11 cellular contexts compared by ENCODE assay signal in the genomic region with DNA sequence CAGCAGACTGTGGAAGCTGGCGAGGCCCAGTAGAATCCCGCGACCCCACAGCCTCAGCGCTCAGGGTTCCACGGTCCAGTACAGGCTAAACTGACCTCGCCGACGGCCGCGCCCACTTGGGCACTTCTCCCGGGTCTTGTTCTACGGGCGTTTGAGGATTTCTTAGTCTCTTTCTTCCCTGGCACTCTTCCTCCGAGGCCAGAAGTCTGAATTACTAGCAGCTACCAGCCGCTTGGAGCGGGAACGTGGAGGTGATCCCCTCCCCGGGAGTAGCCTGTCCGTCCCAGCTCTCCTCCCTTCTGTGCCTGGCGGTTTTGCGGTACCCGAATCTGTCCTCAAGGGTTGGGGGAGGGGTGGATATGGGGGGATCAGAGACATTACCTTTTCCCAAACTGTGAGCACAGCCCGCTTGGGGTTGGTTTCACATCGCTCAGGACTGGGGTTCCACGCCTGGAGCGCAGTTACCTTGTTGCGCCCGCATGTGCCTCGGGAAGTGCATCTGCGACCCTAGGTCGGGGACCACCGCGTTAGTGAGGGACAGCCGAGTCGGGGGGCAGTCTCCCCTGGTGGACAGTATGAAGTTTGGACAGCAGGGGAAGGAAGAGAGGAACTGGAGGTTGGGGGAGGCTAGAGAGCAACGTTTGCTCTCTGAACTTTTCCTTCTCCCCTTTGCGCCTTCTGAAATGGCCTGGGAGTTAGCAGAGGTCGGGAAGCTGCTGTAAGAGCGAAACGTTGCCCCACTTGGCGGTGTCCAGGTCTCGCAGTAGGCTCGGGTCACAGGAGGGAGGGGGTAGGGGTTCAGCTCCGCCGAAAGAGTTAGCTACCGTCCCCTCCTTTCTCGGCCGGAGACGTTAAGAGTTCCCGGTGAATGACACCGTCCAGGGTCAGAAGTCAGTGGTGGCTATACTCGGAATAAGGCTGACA.
DNase-seq lines count a peak whose midpoint lies in the region; ATAC-seq, FAIRE-seq and TF ChIP-seq lines count a peak whose summit lies in the region.
"Had no signal": no experiment of that assay in that cellular context is flagged by ENCODE, and none has a peak within 500 bp of the region (broad histone marks: within the 10 kb centered on the region; RNA-seq: fewer than 3 reads in every experiment).

No MANE protein-coding gene starts in this region.

- ATAC-seq in Right ventricle myocardium inferior (peak; percentile 27), left ventricle myocardium superior (no peak), HG03025 (IDR thresholded peaks at IDR 0.05; ENCODE audit: low FRiP score, unreplicated experiment) (no peak)

- H2AFZ ChIP-seq in keratinocyte (ENCODE audit: control insufficient read depth, low read length), result no peak overlapping the region

- DNase-seq in Right ventricle myocardium inferior (ENCODE audit: missing footprints) (no peak), left ventricle myocardium superior (no peak), ascending aorta (ENCODE audit: low spot score in 2 of 2) (no peak), keratinocyte (ENCODE audit: low read depth, low spot score) (no peak), GM19240 (ENCODE audit: insufficient read length, low spot score) (no peak)
- DNase-seq in stimulated activated CD4-positive, alpha-beta T cell treated with anti-CD3 and anti-CD28 coated beads, Interleukin-4, amount 100 ng/mL, for 24 hours, result no peak
- DNase-seq: Karpas-422; stimulated activated CD4-positive, alpha-beta T cell treated with anti-CD3 and anti-CD28 coated beads, Interleukin-4, amount 100 ng/mL, for 1 hour had no signal

- peaks cover 41% of the 10 kb centered on the region for H3K27me3 ChIP-seq in ascending aorta
- peaks cover 84% of the 10 kb centered on the region for H3K27me3 ChIP-seq in keratinocyte (ENCODE audit: control insufficient read depth, extremely low read depth, insufficient read depth, low read length)

- intact Hi-C loops in Right ventricle myocardium inferior (cut with DNase I), result loop anchor here (2.0 kb wide), 1 partner anchor 911 kb away; no protein-coding TSS in a partner anchor
- intact Hi-C loops in left ventricle myocardium superior (cut with micrococcal nuclease), result no loop called here
- intact Hi-C loops in ascending aorta (cut with DNase I), result no loop called here

- H3K9me1 ChIP-seq in keratinocyte (ENCODE audit: control insufficient read depth, extremely low read depth, insufficient read depth, low read length), result no peaks in the 10 kb centered on the region

- H3K4me2 ChIP-seq in keratinocyte (ENCODE audit: control insufficient read depth, extremely low read depth, insufficient read depth, low read depth, low read length), result peak overlapping the region; percentile 18

- H4K20me1 ChIP-seq in keratinocyte (ENCODE audit: control insufficient read depth, extremely low read depth, insufficient read depth, low read length), result no peaks in the 10 kb centered on the region

- TF ChIP-seq CTCF in ascending aorta (IDR thresholded peaks at IDR 0.05), result no peak
- TF ChIP-seq CTCF in keratinocyte (optimal IDR thresholded peaks at IDR 0.05 in 1 of 3, IDR thresholded peaks at IDR 0.05 in 1 of 3, conservative IDR thresholded peaks at IDR 0.05 in 1 of 3; ENCODE audit: extremely low read depth in 1 of 3, insufficient read depth in 2 of 3, low read length in 3 of 3), result no peak

- dilution Hi-C loops in keratinocyte (cut with MboI; ENCODE audit: extremely low pct_ligation_motif_present, low sequenced_read_pairs), result no loop called here

- no peaks in the 10 kb centered on the region for H3K79me2 ChIP-seq in keratinocyte (ENCODE audit: control insufficient read depth, insufficient read depth, low read length)

- H3K9ac ChIP-seq in keratinocyte (ENCODE audit: control insufficient read depth, extremely low read depth, insufficient read depth, low read length), result no peak overlapping the region

- no peak overlapping the region for H3K27ac ChIP-seq in ascending aorta
- no peak overlapping the region for H3K27ac ChIP-seq in keratinocyte (ENCODE audit: control insufficient read depth, insufficient read depth, low read length)
- peak overlapping the region; percentile 78 for H3K27ac ChIP-seq in temporal lobe (ENCODE audit: low read depth, low read length)

- H3K9me3 ChIP-seq in ascending aorta (no peaks in the 10 kb centered on the region), keratinocyte (ENCODE audit: control insufficient read depth, low read depth, low read length) (no peaks in the 10 kb centered on the region)

- H3K36me3 ChIP-seq in ascending aorta (no peaks in the 10 kb centered on the region), keratinocyte (ENCODE audit: control insufficient read depth in 2 of 2, extremely low read depth in 1 of 2, insufficient read depth in 2 of 2, low read length in 2 of 2) (no peaks in the 10 kb centered on the region)

- H3K4me1 ChIP-seq in ascending aorta, result peaks cover 0 to 15% of the 10 kb centered on the region in 2 donors
- H3K4me1 ChIP-seq in keratinocyte (ENCODE audit: control insufficient read depth, extremely low read depth, insufficient read depth, low read length), result peaks cover 10% of the 10 kb centered on the region

- no peak for FAIRE-seq in keratinocyte (lab: Jason Lieb, UNC)

- H3K4me3 ChIP-seq in ascending aorta, result peak overlapping the region; percentile 8 to 16
- no peak overlapping the region for H3K4me3 ChIP-seq in keratinocyte (ENCODE audit: control insufficient read depth in 2 of 3, extremely low read depth in 1 of 3, insufficient read depth in 2 of 3, low read depth in 1 of 3, low read length in 3 of 3)
- H3K4me3 ChIP-seq: lung had no signal

Comparison
In these comparisons a context has a peak if more than half of its experiments do, and no peak if none do; other contexts are left out.
1. H3K4me3 ChIP-seq: peak in ascending aorta (2 of 2); none in keratinocyte (0 of 3).